13 cellular contexts compared by ENCODE assay signal in the genomic region with DNA sequence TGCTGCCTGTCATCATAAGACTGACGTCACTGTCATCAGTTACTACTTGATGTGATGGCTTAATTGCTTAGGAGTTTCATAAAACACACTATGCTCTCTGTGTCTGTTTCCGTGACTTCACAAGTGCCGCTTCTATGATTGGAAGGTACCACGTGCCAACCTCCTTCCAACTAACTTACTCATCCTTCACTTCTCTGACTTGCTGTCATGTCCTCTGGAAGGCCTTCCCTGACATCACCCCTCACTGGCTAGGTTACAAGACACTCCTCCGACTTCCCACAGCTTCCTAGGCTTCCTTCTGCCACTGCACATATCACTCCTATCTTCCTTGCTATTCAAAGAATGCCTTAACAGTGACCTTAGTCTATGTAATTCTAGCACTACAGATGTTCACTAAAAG. TPM values are rescaled to one million over a fixed set of nuclear protein-coding genes. Genes with fewer than 3 reads are reported as not detected.
DNase-seq lines count a peak whose midpoint lies in the region; ATAC-seq and TF ChIP-seq lines count a peak whose summit lies in the region.
"Had no signal": no experiment of that assay in that cellular context is flagged by ENCODE, and none has a peak within 500 bp of the region (broad histone marks: within the 10 kb centered on the region; RNA-seq: fewer than 3 reads in every experiment).

No MANE protein-coding gene starts in this region.

- no peak for TF ChIP-seq CTCF in fibroblast of mammary gland (conservative IDR thresholded peaks at IDR 0.05; ENCODE audit: control insufficient read depth, insufficient read depth, low read depth, low read length)
- no peak for TF ChIP-seq CTCF in omental fat pad (IDR thresholded peaks at IDR 0.05)
- no peak for TF ChIP-seq CTCF in mucosa of descending colon (IDR thresholded peaks at IDR 0.05)

- H3K9me3 ChIP-seq in mucosa of descending colon, result no peaks in the 10 kb centered on the region
- H3K9me3 ChIP-seq: sigmoid colon, thoracic aorta had no signal

- ATAC-seq in omental fat pad (ENCODE audit: low FRiP score) (peak; percentile 81), mucosa of descending colon (no peak), GM21619 (IDR thresholded peaks at IDR 0.05; ENCODE audit: unreplicated experiment) (no peak)

- H3K36me3 ChIP-seq in mucosa of descending colon (ENCODE audit: low read depth), result peaks cover 19% of the 10 kb centered on the region

- H3K4me1 ChIP-seq in mucosa of descending colon (ENCODE audit: low read depth), result no peaks in the 10 kb centered on the region

- DNase-seq in EH (ENCODE audit: low read depth), result peak; percentile 98
- peak; percentile 98 for DNase-seq in NCI-H226
- peak; percentile 95 for DNase-seq in fibroblast of mammary gland (ENCODE audit: low read depth)
- DNase-seq in omental fat pad (ENCODE audit: low spot score), result no peak
- DNase-seq in medulla oblongata (ENCODE audit: extremely low spot score), result no peak
- no peak for DNase-seq in mucosa of descending colon
- DNase-seq: activated naive CD4-positive, alpha-beta T cell treated with anti-CD3 and anti-CD28 coated beads, Interleukin-2, amount 10 ng/mL, durations not matched to agents 7 days and 5 days; dermis blood vessel endothelial cell; DMS 273 treated with DMSO at 0.1 percent for 48 hours; KBM-7; sigmoid colon had no signal

- H3K4me3 ChIP-seq in fibroblast of mammary gland (ENCODE audit: control insufficient read depth, low read depth, low read length), result no peak overlapping the region
- H3K4me3 ChIP-seq in mucosa of descending colon, result no peak overlapping the region
- H3K4me3 ChIP-seq: sigmoid colon, thoracic aorta had no signal

- intact Hi-C loops in mucosa of descending colon (cut with DNase I, micrococcal nuclease), result no loop called here

RNA-seq across cellular contexts. Expression of gene SERINC3, which starts 20.4 kb away (rescaled TPM):
- 100 to 1,000 TPM; 102 to 157 (median 121) TPM for total RNA-seq in omental fat pad
- total RNA-seq in mucosa of descending colon, result 100 to 1,000 TPM; 103 to 128 (median 110) TPM

RNA-seq across cellular contexts. Expression of gene TTPAL, which starts 25.8 kb away (rescaled TPM):
- total RNA-seq in omental fat pad, result 10 to 100 TPM; 14.5 to 40.8 (median 23.6) TPM
- 10 to 100 TPM in 1 of 3 donors, 1 to 10 TPM in 2; 7.2 to 10.2 (median 9.9) TPM for total RNA-seq in mucosa of descending colon

Comparison
In these comparisons a context has a peak if more than half of its experiments do, and no peak if none do; other contexts are left out.
1. DNase-seq: peak in EH (single experiment), NCI-H226 (single experiment) and fibroblast of mammary gland (single experiment); none in omental fat pad (single experiment), medulla oblongata (single experiment) and mucosa of descending colon (0 of 3).